10 cellular contexts compared by ENCODE assay signal in the genomic region with DNA sequence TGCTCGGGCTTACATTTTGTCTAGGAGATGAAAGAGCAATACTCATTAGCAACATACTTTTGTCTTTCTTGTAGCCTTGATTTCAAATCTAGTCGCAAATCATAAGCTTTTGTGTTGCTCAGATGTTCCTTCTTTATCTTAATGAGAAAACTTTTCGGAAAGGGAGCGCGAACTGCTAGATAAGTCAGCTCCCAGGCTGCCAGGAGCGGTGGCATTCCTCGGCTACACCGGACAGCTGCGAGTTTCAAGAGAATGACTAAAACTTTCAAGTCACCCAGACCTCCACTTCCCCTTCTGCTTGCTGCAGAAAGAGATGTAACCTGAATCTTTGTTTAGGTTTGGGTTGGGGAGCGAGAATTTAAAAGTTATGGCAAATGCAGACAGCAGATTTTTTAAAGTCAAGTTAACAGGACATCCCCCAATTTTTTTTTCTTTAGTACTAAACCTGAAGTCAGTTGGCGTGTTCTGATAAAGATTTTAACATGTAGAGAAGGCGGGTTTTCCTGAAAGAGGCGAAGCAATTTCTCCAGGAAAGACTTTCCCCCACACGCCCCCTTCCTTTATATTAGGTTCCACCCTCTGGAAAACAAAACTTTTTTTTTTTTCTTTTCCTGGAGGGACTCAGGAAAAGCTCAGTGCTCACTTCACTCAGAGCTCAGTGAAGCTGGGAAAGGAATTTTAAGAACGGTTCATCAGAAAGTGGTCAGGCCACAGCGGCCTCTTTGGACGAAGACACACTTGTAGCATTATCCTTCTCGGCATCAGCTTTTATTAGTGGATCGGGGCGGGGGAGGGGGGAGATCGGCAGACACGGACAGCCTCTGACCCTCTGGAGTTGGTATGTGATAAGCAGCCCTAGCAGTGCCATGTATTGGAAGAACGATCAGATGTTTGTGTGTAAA. TPM values are rescaled to one million over a fixed set of nuclear protein-coding genes. Genes with fewer than 3 reads are reported as not detected.
DNase-seq lines count a peak whose midpoint lies in the region; ATAC-seq and TF ChIP-seq lines count a peak whose summit lies in the region.
"Had no signal": no experiment of that assay in that cellular context is flagged by ENCODE, and none has a peak within 500 bp of the region (broad histone marks: within the 10 kb centered on the region; RNA-seq: fewer than 3 reads in every experiment).

Gene LHX8 (plus strand): TSS at position 635 of the 902 bp plus-strand sequence. CDS start 2,227 bp downstream, outside the sequence.

- no peak for ATAC-seq in CD8-positive, alpha-beta T cell
- ATAC-seq in GM21360 (IDR thresholded peaks at IDR 0.05; ENCODE audit: unreplicated experiment) (no peak), GM18520 (IDR thresholded peaks at IDR 0.05; ENCODE audit: unreplicated experiment) (no peak), HG02840 (IDR thresholded peaks at IDR 0.05; ENCODE audit: low FRiP score, unreplicated experiment) (no peak), HG03280 (IDR thresholded peaks at IDR 0.05; ENCODE audit: unreplicated experiment) (no peak)

- H3K27ac Mint-ChIP-seq in CD8-positive, alpha-beta T cell: no peak within 1 kb of the TSS
- H3K27ac Mint-ChIP-seq in IgD-negative memory B cell (peak within 1 kb of the TSS; percentile 80 to 89 (median 86)), nephron (peak within 1 kb of the TSS in 1 of 3 experiments; percentile 31)

- TF ChIP-seq CTCF in CD8-positive, alpha-beta T cell (IDR thresholded peaks at IDR 0.05): no peak
- no peak for TF ChIP-seq CTCF in dorsolateral prefrontal cortex (IDR thresholded peaks at IDR 0.05 in 54 of 56, conservative IDR thresholded peaks at IDR 0.05 in 2 of 56; ENCODE audit: low read depth in 1 of 56, partially characterized antibody in 56 of 56)
- no peak for TF ChIP-seq CTCF in nephron (IDR thresholded peaks at IDR 0.05; ENCODE audit: unreplicated experiment in 3 of 3)

- H3K4me3 Mint-ChIP-seq in CD8-positive, alpha-beta T cell: peak within 1 kb of the TSS; percentile 22
- H3K4me3 Mint-ChIP-seq in IgD-negative memory B cell (peak within 1 kb of the TSS; percentile 79 to 94 (median 92)), nephron (peak within 1 kb of the TSS; percentile 69 to 80 (median 77))

- POLR2A ChIA-PET in CD8-positive, alpha-beta T cell (lab: Charles Lee): no interaction called here

- no peaks in the 10 kb centered on the region for H3K4me1 ChIP-seq in CD8-positive, alpha-beta T cell (ENCODE audit: insufficient read depth, low read length)

- no peaks in the 10 kb centered on the region for H3K36me3 ChIP-seq in CD8-positive, alpha-beta T cell (ENCODE audit: insufficient read depth, low read length)
- H3K36me3 ChIP-seq: neutrophil, transverse colon had no signal

- no peak within 1 kb of the TSS for H3K4me3 ChIP-seq in CD8-positive, alpha-beta T cell (ENCODE audit: low read depth, low read length)
- peak within 1 kb of the TSS in 39 of 59 donors; percentile 0 to 59 (median 29) for H3K4me3 ChIP-seq in dorsolateral prefrontal cortex

- intact Hi-C loops in CD8-positive, alpha-beta T cell (cut with DNase I, micrococcal nuclease): no loop called here
- intact Hi-C loops in dorsolateral prefrontal cortex (cut with DNase I): no loop called here

- no peak for DNase-seq in CD8-positive, alpha-beta T cell
- DNase-seq in dorsolateral prefrontal cortex: no peak
- DNase-seq: transverse colon had no signal

- H3K36me3 Mint-ChIP-seq in CD8-positive, alpha-beta T cell: no peaks in the 10 kb centered on the region
- H3K36me3 Mint-ChIP-seq in IgD-negative memory B cell (no peaks in the 10 kb centered on the region), nephron (ENCODE audit: low read depth) (no peaks in the 10 kb centered on the region)

- no peak within 1 kb of the TSS for H3K27ac ChIP-seq in CD8-positive, alpha-beta T cell (ENCODE audit: low read depth, low read length)
- no peak within 1 kb of the TSS for H3K27ac ChIP-seq in dorsolateral prefrontal cortex
- H3K27ac ChIP-seq: neutrophil, transverse colon had no signal

- no peaks in the 10 kb centered on the region for H3K9me3 ChIP-seq in CD8-positive, alpha-beta T cell (ENCODE audit: low read length)
- H3K9me3 ChIP-seq: neutrophil, transverse colon had no signal

- CTCF ChIA-PET in CD8-positive, alpha-beta T cell (lab: Charles Lee): no interaction called here

- peaks cover 74% of the 10 kb centered on the region for H3K27me3 Mint-ChIP-seq in CD8-positive, alpha-beta T cell (ENCODE audit: low read depth)
- H3K27me3 Mint-ChIP-seq in IgD-negative memory B cell (peaks cover 83% of the 10 kb centered on the region), nephron (ENCODE audit: low read depth) (peaks cover 100% of the 10 kb centered on the region)

- H3K9me3 Mint-ChIP-seq in CD8-positive, alpha-beta T cell: no peaks in the 10 kb centered on the region
- peaks cover 4 to 15% (median 6%) of the 10 kb centered on the region in 3 donors for H3K9me3 Mint-ChIP-seq in IgD-negative memory B cell
- no peaks in the 10 kb centered on the region for H3K9me3 Mint-ChIP-seq in nephron

- peaks cover 25% of the 10 kb centered on the region for H3K27me3 ChIP-seq in CD8-positive, alpha-beta T cell (ENCODE audit: insufficient read depth, low read length)
- H3K27me3 ChIP-seq in dorsolateral prefrontal cortex: peaks cover 28 to 100% (median 97%) of the 10 kb centered on the region in 45 donors

- peaks cover 11% of the 10 kb centered on the region for H3K4me1 Mint-ChIP-seq in CD8-positive, alpha-beta T cell (ENCODE audit: low read depth)
- H3K4me1 Mint-ChIP-seq in IgD-negative memory B cell (peaks cover 8 to 37% (median 21%) of the 10 kb centered on the region in 3 donors), nephron (peaks cover 41% of the 10 kb centered on the region)

RNA-seq across cellular contexts. Expression of gene LHX8, which starts in this region (rescaled TPM):
- not detected for total RNA-seq in CD8-positive, alpha-beta T cell
- polyA plus RNA-seq in IgD-negative memory B cell: not detected
- under 1 TPM in 1 of 120 experiments, not detected in 119; 0.29 TPM for total RNA-seq in dorsolateral prefrontal cortex
- total RNA-seq: transverse colon had no signal

Comparison
In these comparisons a context has a peak if more than half of its experiments do, and no peak if none do; other contexts are left out.
1. H3K4me3 Mint-ChIP-seq: peak in every context shown above with its lines; median percentile 92 in IgD-negative memory B cell; 77 in nephron; 22 in CD8-positive, alpha-beta T cell.